In the genomic region with DNA sequence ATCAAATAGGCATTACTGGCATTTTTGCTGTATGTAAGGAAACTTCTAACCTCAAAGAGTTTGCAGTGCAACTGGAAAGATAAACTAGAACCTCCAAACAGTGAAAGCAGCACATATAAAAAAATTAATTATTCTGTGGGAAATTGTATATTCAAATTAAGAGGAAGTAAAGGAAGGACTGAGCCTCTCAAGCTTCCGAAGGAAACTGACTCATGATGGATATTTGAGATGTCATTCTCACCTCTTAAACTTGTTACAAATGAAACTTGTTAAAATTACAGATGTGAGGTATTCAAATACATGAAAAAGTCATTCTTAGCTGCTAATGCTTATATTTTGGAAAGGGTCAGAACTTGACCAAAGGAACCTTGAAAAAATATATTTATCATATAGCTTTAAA, we compare ENCODE assay signal across 34 cellular contexts.
"Had no signal": no experiment of that assay in that cellular context is flagged by ENCODE, and none has a peak within 500 bp of the region (broad histone marks: within the 10 kb centered on the region; RNA-seq: fewer than 3 reads in every experiment).

No MANE protein-coding gene starts in this region.

- H3K36me3 ChIP-seq: adrenal gland, esophagus squamous epithelium, neural progenitor cell, right lobe of liver, vagina, WERI-Rb-1 had no signal

- H3K27me3 Mint-ChIP-seq: naive B cell; stimulated activated memory B cell treated with anti-CD40 and anti-IgM and Interleukin-4, amounts not matched to agents 10 μg/mL and 1 μg/mL and 100 μg/mL, for 72 hours had no signal

- H3K27ac Mint-ChIP-seq: activated CD4-positive, alpha-beta memory T cell treated with anti-CD3 and anti-CD28 coated beads for 36 hours; activated naive CD4-positive, alpha-beta T cell treated with anti-CD3 and anti-CD28 coated beads for 36 hours; activated naive CD8-positive, alpha-beta T cell treated with anti-CD3 and anti-CD28 coated beads for 36 hours; activated T-helper 1 cell treated with anti-CD3 and anti-CD28 coated beads, Interleukin-12 subunit alpha, Interleukin-12 subunit beta, Interleukin-2, Interleukin-4 antibody, amounts not matched to agents 30 ng/mL and 10 ng/mL and 1 ng/mL, durations not matched to agents 14 hours and 24 hours and 36 hours; naive B cell; neural progenitor cell; stimulated activated memory B cell treated with anti-CD40 and anti-IgM and Interleukin-4, amounts not matched to agents 10 μg/mL and 1 μg/mL and 100 μg/mL, for 72 hours; type B pancreatic cell had no signal

- H3K27me3 ChIP-seq: adrenal gland, body of pancreas, esophagus squamous epithelium, neural progenitor cell, right lobe of liver, vagina had no signal

- H3K4me1 ChIP-seq: adrenal gland, right lobe of liver had no signal

- H3K9me3 Mint-ChIP-seq: activated CD4-positive, alpha-beta memory T cell treated with anti-CD3 and anti-CD28 coated beads for 36 hours; activated naive CD4-positive, alpha-beta T cell treated with anti-CD3 and anti-CD28 coated beads for 36 hours; activated naive CD8-positive, alpha-beta T cell treated with anti-CD3 and anti-CD28 coated beads for 36 hours; activated T-helper 1 cell treated with anti-CD3 and anti-CD28 coated beads, Interleukin-12 subunit alpha, Interleukin-12 subunit beta, Interleukin-2, Interleukin-4 antibody, amounts not matched to agents 30 ng/mL and 10 ng/mL and 1 ng/mL, durations not matched to agents 14 hours and 24 hours and 36 hours; naive B cell; neural progenitor cell; stimulated activated memory B cell treated with anti-CD40 and anti-IgM and Interleukin-4, amounts not matched to agents 10 μg/mL and 1 μg/mL and 100 μg/mL, for 72 hours; stimulated activated naive CD8-positive, alpha-beta T cell treated with anti-CD3 and anti-CD28 coated beads, Interleukin-15, amount 100 ng/mL, for 72 hours; type B pancreatic cell had no signal

- H3K4me1 Mint-ChIP-seq: stimulated activated memory B cell treated with anti-CD40 and anti-IgM and Interleukin-4, amounts not matched to agents 10 μg/mL and 1 μg/mL and 100 μg/mL, for 72 hours; stimulated activated naive CD8-positive, alpha-beta T cell treated with anti-CD3 and anti-CD28 coated beads, Interleukin-15, amount 100 ng/mL, for 72 hours had no signal

- H3K9me3 ChIP-seq: adrenal gland, body of pancreas, esophagus squamous epithelium, right lobe of liver, vagina had no signal

- ATAC-seq: activated CD4-positive, CD25-positive, alpha-beta regulatory T cell treated with anti-CD3 and anti-CD28 coated beads, Interleukin-2, amount 50 U/mL, for 24 hours; body of pancreas; left lobe of liver; right lobe of liver; stimulated activated memory B cell treated with anti-CD40 and anti-IgM and Interleukin-4, amounts not matched to agents 10 μg/mL and 1 μg/mL and 100 μg/mL, for 72 hours; stimulated activated naive CD8-positive, alpha-beta T cell treated with anti-CD3 and anti-CD28 coated beads, Interleukin-15, amount 100 ng/mL, for 72 hours had no signal

- H3K4me3 ChIP-seq: adrenal gland, body of pancreas, esophagus squamous epithelium, lung, neural progenitor cell, right lobe of liver, skin epidermis, vagina had no signal

- H3K27ac ChIP-seq: adrenal gland, body of pancreas, epithelial cell of prostate, esophagus squamous epithelium, neural progenitor cell, right lobe of liver, skin epidermis, vagina, WERI-Rb-1 had no signal

- H3K4me3 Mint-ChIP-seq: activated CD4-positive, alpha-beta memory T cell treated with anti-CD3 and anti-CD28 coated beads for 36 hours; activated naive CD4-positive, alpha-beta T cell treated with anti-CD3 and anti-CD28 coated beads for 36 hours; activated naive CD8-positive, alpha-beta T cell treated with anti-CD3 and anti-CD28 coated beads for 36 hours; activated T-helper 1 cell treated with anti-CD3 and anti-CD28 coated beads, Interleukin-12 subunit alpha, Interleukin-12 subunit beta, Interleukin-2, Interleukin-4 antibody, amounts not matched to agents 30 ng/mL and 10 ng/mL and 1 ng/mL, durations not matched to agents 14 hours and 24 hours and 36 hours; naive B cell; neural progenitor cell; stimulated activated memory B cell treated with anti-CD40 and anti-IgM and Interleukin-4, amounts not matched to agents 10 μg/mL and 1 μg/mL and 100 μg/mL, for 72 hours; stimulated activated naive CD8-positive, alpha-beta T cell treated with anti-CD3 and anti-CD28 coated beads, Interleukin-15, amount 100 ng/mL, for 72 hours; type B pancreatic cell had no signal

- H3K9ac ChIP-seq: neural progenitor cell had no signal

- H3K36me3 Mint-ChIP-seq: activated CD4-positive, alpha-beta memory T cell treated with anti-CD3 and anti-CD28 coated beads for 36 hours; activated naive CD8-positive, alpha-beta T cell treated with anti-CD3 and anti-CD28 coated beads for 36 hours; naive B cell; neural progenitor cell; stimulated activated memory B cell treated with anti-CD40 and anti-IgM and Interleukin-4, amounts not matched to agents 10 μg/mL and 1 μg/mL and 100 μg/mL, for 72 hours; type B pancreatic cell had no signal

- DNase-seq: activated CD4-positive, alpha-beta memory T cell treated with anti-CD3 and anti-CD28 coated beads for 36 hours; activated CD4-positive, alpha-beta T cell treated with anti-CD3 and anti-CD28 coated beads for 48 hours; activated CD8-positive, alpha-beta memory T cell treated with anti-CD3 and anti-CD28 coated beads, Interleukin-2, amount 50 U/mL, for 4 hours; activated effector memory CD4-positive, alpha-beta T cell treated with anti-CD3 and anti-CD28 coated beads, Interleukin-2, amount 50 U/mL, for 16 hours; activated naive CD4-positive, alpha-beta T cell treated with anti-CD3 and anti-CD28 coated beads for 36 hours; activated naive CD8-positive, alpha-beta T cell treated with anti-CD3 and anti-CD28 coated beads for 36 hours; activated T-cell treated with anti-CD3 and anti-CD28 coated beads, Interleukin-2, amount 50 U/mL, for 1 hour; adrenal gland; aorta; body of pancreas; caudate nucleus; esophagus squamous epithelium; foreskin melanocyte; glutamatergic neuron; hippocampal formation; naive B cell; right lobe of liver; stimulated activated CD4-positive, alpha-beta T cell treated with anti-CD3 and anti-CD28 coated beads, Interleukin-12 subunit alpha, Interleukin-12 subunit beta, amount 100 ng/mL, for 4 hours; stimulated activated CD4-positive, alpha-beta T cell treated with anti-CD3 and anti-CD28 coated beads, Interleukin-4, amount 100 ng/mL, for 24 hours; stimulated activated CD8-positive, alpha-beta memory T cell treated with anti-CD3 and anti-CD28 coated beads, Interleukin-4, amount 100 ng/mL, for 48 hours; stimulated activated naive CD8-positive, alpha-beta T cell treated with anti-CD3 and anti-CD28 coated beads, Interleukin-15, amount 100 ng/mL, for 72 hours; substantia nigra; T-helper 9 cell; WERI-Rb-1 had no signal
